ENCODE assay signal across 8 cellular contexts in the genomic region with DNA sequence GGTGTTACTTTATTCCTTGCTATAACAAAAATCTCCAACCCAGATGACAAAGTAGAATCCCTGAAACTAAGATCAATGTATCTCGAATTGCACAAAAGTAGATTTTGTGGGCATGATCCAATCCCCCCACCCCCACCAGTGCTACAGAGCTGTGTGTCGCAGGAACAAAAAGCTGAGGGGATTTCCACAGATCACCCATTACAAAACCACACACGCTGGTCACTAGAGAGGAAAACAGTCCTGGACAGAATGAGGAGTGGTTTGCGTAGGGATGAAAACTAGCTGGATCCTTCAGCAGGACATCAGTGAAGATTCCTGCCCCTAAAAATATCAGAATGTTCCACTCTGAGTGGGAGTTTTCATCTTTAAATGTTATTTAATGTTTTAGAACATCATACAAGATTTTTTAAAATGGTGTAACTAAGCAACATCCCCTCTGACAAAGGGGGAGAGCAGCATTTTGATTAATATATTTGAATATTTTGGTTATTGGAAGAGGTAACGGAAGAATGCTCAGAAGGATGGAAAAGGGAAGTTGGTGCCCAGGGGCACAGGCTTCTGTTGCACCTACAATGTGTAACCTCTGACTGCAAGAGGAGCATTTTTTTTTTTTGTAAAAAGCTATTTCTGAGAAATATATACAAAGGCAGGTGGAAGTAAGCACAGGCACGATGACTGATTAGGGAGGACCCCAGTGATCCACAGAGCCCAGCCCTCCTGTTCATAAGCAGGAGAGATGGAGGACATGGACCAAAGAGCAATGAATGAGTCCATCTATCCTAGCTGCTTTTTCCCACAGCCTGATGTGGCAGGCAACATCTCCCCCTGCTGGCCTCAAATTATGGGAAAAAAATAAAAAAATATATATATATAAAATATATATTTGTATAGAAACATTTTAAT.
A peak's percentile ranks its signal among the peaks of the same experiment; 100 is the strongest.
DNase-seq lines count a peak whose midpoint lies in the region; ATAC-seq and TF ChIP-seq lines count a peak whose summit lies in the region.

No MANE protein-coding gene starts in this region.

- no peak for ATAC-seq in HG03460 (IDR thresholded peaks at IDR 0.05; ENCODE audit: unreplicated experiment)

- peak; percentile 22 for DNase-seq in ACHN
- peak; percentile 11 for DNase-seq in NCI-H1105 treated with DMSO at 0.1 percent for 48 hours (lab: John Stamatoyannopoulos, UW)
- peak; percentile 32 for DNase-seq in activated T-cell treated with anti-CD3 and anti-CD28 coated beads, Interleukin-2, amount 50 U/mL, for 1 hour
- DNase-seq in germinal center (ENCODE audit: low spot score), result peak; percentile 29
- peak; percentile 39 for DNase-seq in stimulated activated CD8-positive, alpha-beta memory T cell treated with anti-CD3 and anti-CD28 coated beads, Interleukin-4, amount 100 ng/mL, for 48 hours
- DNase-seq in GM13976 (ENCODE audit: low spot score), result no peak

- TF ChIP-seq CTCF in GM12875 (IDR thresholded peaks at IDR 0.05; ENCODE audit: borderline replicate concordance, insufficient read depth, low read depth, low read length) (0 out of 2 replicates have a peak, but pooled peaks have one; percentile 6), GM13976 (IDR thresholded peaks at IDR 0.05; ENCODE audit: borderline replicate concordance, control extremely low read depth, extremely low read depth, insufficient read depth, missing control alignments) (no peak)

- in situ Hi-C loops in ACHN (cut with HindIII; ENCODE audit: low pct_ligation_motif_present, low pct_unique_long_range_greater_than_20kb, low sequenced_read_pairs) (no loop called here), GM13976 (cut with MboI; ENCODE audit: low sequenced_read_pairs, unreplicated experiment) (no loop called here)

- H3K4me3 ChIP-seq in GM12875 (ENCODE audit: low read depth, low read length), result no peak overlapping the region
